In the genomic region with DNA sequence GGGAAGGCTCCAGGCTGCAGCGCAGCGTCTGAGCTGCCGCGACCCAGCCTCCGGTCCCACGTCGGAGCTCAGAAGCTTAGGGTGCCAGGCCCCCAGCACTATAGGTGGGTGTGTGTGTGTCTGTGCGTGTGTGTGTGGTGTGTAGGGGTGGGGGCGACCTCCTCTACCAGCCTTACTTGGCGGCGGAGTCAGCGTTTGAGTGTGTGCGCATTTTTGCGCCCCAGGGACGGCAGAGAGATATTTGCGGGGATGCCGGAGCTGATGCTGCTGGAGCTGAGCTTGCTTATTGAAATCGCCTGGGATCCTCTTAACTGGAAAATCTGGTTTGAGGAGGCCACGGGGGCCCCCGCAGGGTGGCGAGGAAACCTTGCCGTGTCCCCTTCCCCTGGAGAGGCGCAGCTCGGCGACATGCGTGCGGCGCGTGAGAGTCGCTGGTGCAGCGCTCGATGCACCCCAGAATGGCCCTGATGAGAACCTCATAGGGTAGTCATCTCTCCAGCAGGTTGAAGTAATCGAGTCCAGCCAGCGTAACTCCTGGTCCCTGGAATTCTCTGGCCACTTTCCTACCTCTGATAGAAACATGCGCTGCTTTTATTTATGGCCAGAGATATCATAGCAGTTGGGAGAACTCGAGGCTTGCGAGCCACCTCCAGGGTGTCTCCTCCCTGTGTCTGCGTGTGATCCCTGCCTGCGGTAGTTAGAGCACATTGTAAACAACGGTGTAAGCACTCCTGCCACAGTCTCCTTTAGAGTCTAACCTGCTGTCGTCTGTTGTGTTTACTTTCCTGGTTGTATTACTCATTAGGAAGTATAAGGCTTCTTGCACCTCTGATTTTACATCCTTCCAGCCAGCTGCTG, we compare ENCODE assay signal across 8 cellular contexts.
DNase-seq lines count a peak whose midpoint lies in the region; ATAC-seq and FAIRE-seq lines count a peak whose summit lies in the region.

No MANE protein-coding gene starts in this region.

- peak overlapping the region; percentile 80 for H3K4me3 ChIP-seq in iPS-20b (ENCODE audit: low read length)
- peak overlapping the region in 3 of 5 donors; percentile 4 to 55 (median 36) for H3K4me3 ChIP-seq in subcutaneous abdominal adipose tissue (ENCODE audit: low read depth in 1 of 5, low read length in 5 of 5)

- peak overlapping the region; percentile 63; the same call in 1 of the 2 replicates for H3K9ac ChIP-seq in iPS-20b (ENCODE audit: low read depth, low read length)
- no peak overlapping the region for H3K9ac ChIP-seq in subcutaneous abdominal adipose tissue (ENCODE audit: low read length in 5 of 5)

- H3K27me3 ChIP-seq in iPS-20b (ENCODE audit: insufficient read depth, low read length) (peaks cover 56% of the 10 kb centered on the region), subcutaneous abdominal adipose tissue (ENCODE audit: control insufficient read depth in 5 of 5, insufficient read depth in 4 of 5, low read length in 5 of 5) (peaks cover 21 to 34% (median 22%) of the 10 kb centered on the region in 5 donors)

- H3K27ac ChIP-seq in iPS-20b (ENCODE audit: low read length) (no peak overlapping the region), subcutaneous abdominal adipose tissue (ENCODE audit: low read depth, low read length) (no peak overlapping the region)

- peak; percentile 4 for DNase-seq in HTR-8/SVneo (ENCODE audit: insufficient read length, low spot score)
- peak; percentile 9 for DNase-seq in amniotic epithelial cell (ENCODE audit: low read depth)

- H3K9me3 ChIP-seq in iPS-20b (ENCODE audit: insufficient read depth, low read depth, low read length): no peaks in the 10 kb centered on the region
- H3K9me3 ChIP-seq in subcutaneous abdominal adipose tissue (ENCODE audit: control insufficient read depth in 5 of 5, low read length in 5 of 5): no peaks in the 10 kb centered on the region

- no peak for ATAC-seq in HG02588 (IDR thresholded peaks at IDR 0.05; ENCODE audit: unreplicated experiment)
- ATAC-seq in GM19351 (IDR thresholded peaks at IDR 0.05; ENCODE audit: unreplicated experiment): no peak
- no peak for ATAC-seq in HG02571 (IDR thresholded peaks at IDR 0.05; ENCODE audit: unreplicated experiment)
- ATAC-seq in GM19463 (IDR thresholded peaks at IDR 0.05; ENCODE audit: unreplicated experiment): no peak

- FAIRE-seq in HTR-8/SVneo (lab: Jason Lieb, UNC): no peak

- H3K36me3 ChIP-seq in iPS-20b (ENCODE audit: insufficient read depth, low read depth, low read length) (no peaks in the 10 kb centered on the region), subcutaneous abdominal adipose tissue (ENCODE audit: control insufficient read depth in 5 of 5, insufficient read depth in 5 of 5, low read length in 5 of 5) (no peaks in the 10 kb centered on the region)

- H3K4me1 ChIP-seq in iPS-20b (ENCODE audit: insufficient read depth, low read length): peaks cover 21% of the 10 kb centered on the region
- H3K4me1 ChIP-seq in subcutaneous abdominal adipose tissue (ENCODE audit: control insufficient read depth in 5 of 5, insufficient read depth in 5 of 5, low read length in 5 of 5): peaks cover 0 to 28% (median 15%) of the 10 kb centered on the region in 5 donors
